Comparison of ENCODE assay signal across 1 cellular context in genomic region chr12:116559330-116560080, GRCh38.
A peak's percentile ranks its signal among the peaks of the same experiment; 100 is the strongest.
TF ChIP-seq lines count a peak whose summit lies in the region.

Gene MAP1LC3B2 (plus strand): TSS chr12:116559381. CDS start chr12:116575943, 16,562 bp downstream.

TF ChIP-seq in GM12878, 131 proteins besides CTCF, POLR2A, EP300 and RAD21 (continued from another document and continues in another):
- TF ChIP-seq BCLAF1 (IDR thresholded peaks at IDR 0.05) = no peak
- no peak for TF ChIP-seq NR2C1 (IDR thresholded peaks at IDR 0.05)
- peak; percentile 55 to 76 for TF ChIP-seq BHLHE40 (IDR thresholded peaks at IDR 0.05; ENCODE audit: borderline replicate concordance in 1 of 2, low read depth in 2 of 2, low read length in 1 of 2)
- TF ChIP-seq JUNB (IDR thresholded peaks at IDR 0.05) = peak; percentile 96
- TF ChIP-seq SIN3A (IDR thresholded peaks at IDR 0.05; ENCODE audit: low read depth, low read length) = no peak
- peak; percentile 74 for TF ChIP-seq GABPA (IDR thresholded peaks at IDR 0.05; ENCODE audit: low read depth)
- no peak for TF ChIP-seq PAX8 (IDR thresholded peaks at IDR 0.05)
- no peak for TF ChIP-seq EZH2 (IDR thresholded peaks at IDR 0.05; ENCODE audit: borderline replicate concordance, control insufficient read depth, low read depth, low read length)
- TF ChIP-seq, protein P1, sequence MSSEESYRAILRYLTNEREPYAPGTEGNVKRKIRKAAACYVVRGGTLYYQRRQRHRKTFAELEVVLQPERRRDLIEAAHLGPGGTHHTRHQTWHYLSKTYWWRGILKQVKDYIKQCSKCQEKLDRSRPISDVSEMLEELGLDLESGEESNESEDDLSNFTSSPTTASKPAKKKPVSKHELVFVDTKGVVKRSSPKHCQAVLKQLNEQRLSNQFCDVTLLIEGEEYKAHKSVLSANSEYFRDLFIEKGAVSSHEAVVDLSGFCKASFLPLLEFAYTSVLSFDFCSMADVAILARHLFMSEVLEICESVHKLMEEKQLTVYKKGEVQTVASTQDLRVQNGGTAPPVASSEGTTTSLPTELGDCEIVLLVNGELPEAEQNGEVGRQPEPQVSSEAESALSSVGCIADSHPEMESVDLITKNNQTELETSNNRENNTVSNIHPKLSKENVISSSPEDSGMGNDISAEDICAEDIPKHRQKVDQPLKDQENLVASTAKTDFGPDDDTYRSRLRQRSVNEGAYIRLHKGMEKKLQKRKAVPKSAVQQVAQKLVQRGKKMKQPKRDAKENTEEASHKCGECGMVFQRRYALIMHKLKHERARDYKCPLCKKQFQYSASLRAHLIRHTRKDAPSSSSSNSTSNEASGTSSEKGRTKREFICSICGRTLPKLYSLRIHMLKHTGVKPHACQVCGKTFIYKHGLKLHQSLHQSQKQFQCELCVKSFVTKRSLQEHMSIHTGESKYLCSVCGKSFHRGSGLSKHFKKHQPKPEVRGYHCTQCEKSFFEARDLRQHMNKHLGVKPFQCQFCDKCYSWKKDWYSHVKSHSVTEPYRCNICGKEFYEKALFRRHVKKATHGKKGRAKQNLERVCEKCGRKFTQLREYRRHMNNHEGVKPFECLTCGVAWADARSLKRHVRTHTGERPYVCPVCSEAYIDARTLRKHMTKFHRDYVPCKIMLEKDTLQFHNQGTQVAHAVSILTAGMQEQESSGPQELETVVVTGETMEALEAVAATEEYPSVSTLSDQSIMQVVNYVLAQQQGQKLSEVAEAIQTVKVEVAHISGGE (CRISPR knock-in tag; IDR thresholded peaks at IDR 0.05) = no peak
- TF ChIP-seq RBBP5 (conservative IDR thresholded peaks at IDR 0.05) = peak; percentile 79
- no peak for TF ChIP-seq CHD1 (IDR thresholded peaks at IDR 0.05; ENCODE audit: low read depth, low read length)
- TF ChIP-seq ZZZ3 (IDR thresholded peaks at IDR 0.05; ENCODE audit: control insufficient read depth, insufficient read length, low read depth) = no peak
- TF ChIP-seq, protein P2, sequence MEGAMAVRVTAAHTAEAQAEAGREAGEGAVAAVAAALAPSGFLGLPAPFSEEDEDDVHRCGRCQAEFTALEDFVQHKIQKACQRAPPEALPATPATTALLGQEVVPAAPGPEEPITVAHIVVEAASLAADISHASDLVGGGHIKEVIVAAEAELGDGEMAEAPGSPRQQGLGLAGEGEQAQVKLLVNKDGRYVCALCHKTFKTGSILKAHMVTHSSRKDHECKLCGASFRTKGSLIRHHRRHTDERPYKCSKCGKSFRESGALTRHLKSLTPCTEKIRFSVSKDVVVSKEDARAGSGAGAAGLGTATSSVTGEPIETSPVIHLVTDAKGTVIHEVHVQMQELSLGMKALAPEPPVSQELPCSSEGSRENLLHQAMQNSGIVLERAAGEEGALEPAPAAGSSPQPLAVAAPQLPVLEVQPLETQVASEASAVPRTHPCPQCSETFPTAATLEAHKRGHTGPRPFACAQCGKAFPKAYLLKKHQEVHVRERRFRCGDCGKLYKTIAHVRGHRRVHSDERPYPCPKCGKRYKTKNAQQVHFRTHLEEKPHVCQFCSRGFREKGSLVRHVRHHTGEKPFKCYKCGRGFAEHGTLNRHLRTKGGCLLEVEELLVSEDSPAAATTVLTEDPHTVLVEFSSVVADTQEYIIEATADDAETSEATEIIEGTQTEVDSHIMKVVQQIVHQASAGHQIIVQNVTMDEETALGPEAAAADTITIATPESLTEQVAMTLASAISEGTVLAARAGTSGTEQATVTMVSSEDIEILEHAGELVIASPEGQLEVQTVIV (IDR thresholded peaks at IDR 0.05; ENCODE audit: borderline replicate concordance, partially characterized antibody) = no peak
- TF ChIP-seq MYC (IDR thresholded peaks at IDR 0.05; ENCODE audit: insufficient read depth, insufficient read length, insufficient replicate concordance, low read length, severe bottlenecking) = no peak
- no peak for TF ChIP-seq KLF5 (IDR thresholded peaks at IDR 0.05; ENCODE audit: partially characterized antibody)
- peak; percentile 35; the same call in 1 of the 2 replicates for TF ChIP-seq LARP7 (IDR thresholded peaks at IDR 0.05)
- TF ChIP-seq FOS (IDR thresholded peaks at IDR 0.05; ENCODE audit: borderline replicate concordance, extremely low read depth, insufficient read length) = no peak
- TF ChIP-seq, protein P3, sequence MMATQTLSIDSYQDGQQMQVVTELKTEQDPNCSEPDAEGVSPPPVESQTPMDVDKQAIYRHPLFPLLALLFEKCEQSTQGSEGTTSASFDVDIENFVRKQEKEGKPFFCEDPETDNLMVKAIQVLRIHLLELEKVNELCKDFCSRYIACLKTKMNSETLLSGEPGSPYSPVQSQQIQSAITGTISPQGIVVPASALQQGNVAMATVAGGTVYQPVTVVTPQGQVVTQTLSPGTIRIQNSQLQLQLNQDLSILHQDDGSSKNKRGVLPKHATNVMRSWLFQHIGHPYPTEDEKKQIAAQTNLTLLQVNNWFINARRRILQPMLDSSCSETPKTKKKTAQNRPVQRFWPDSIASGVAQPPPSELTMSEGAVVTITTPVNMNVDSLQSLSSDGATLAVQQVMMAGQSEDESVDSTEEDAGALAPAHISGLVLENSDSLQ (IDR thresholded peaks at IDR 0.05) = peak; percentile 67; the same call in 1 of the 2 replicates
- TF ChIP-seq, protein P4, sequence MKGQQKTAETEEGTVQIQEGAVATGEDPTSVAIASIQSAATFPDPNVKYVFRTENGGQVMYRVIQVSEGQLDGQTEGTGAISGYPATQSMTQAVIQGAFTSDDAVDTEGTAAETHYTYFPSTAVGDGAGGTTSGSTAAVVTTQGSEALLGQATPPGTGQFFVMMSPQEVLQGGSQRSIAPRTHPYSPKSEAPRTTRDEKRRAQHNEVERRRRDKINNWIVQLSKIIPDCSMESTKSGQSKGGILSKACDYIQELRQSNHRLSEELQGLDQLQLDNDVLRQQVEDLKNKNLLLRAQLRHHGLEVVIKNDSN (IDR thresholded peaks at IDR 0.05; ENCODE audit: borderline replicate concordance, extremely low read length, insufficient read depth, low read depth, low read length) = no peak
- TF ChIP-seq SREBF2 (IDR thresholded peaks at IDR 0.05; ENCODE audit: low read length) = no peak
- TF ChIP-seq NBN (IDR thresholded peaks at IDR 0.05) = peak; percentile 96
- no peak for TF ChIP-seq HSF1 (IDR thresholded peaks at IDR 0.05; ENCODE audit: low read depth, low read length)
- no peak for TF ChIP-seq SUZ12 (IDR thresholded peaks at IDR 0.05; ENCODE audit: unreplicated experiment)
- peak; percentile 66 for TF ChIP-seq ZNF384 (IDR thresholded peaks at IDR 0.05; ENCODE audit: borderline replicate concordance, low read depth, low read length)
- peak; percentile 100 for TF ChIP-seq TCF3 (IDR thresholded peaks at IDR 0.05; ENCODE audit: borderline replicate concordance, insufficient read depth, low read depth, low read length)
- TF ChIP-seq, protein P5, sequence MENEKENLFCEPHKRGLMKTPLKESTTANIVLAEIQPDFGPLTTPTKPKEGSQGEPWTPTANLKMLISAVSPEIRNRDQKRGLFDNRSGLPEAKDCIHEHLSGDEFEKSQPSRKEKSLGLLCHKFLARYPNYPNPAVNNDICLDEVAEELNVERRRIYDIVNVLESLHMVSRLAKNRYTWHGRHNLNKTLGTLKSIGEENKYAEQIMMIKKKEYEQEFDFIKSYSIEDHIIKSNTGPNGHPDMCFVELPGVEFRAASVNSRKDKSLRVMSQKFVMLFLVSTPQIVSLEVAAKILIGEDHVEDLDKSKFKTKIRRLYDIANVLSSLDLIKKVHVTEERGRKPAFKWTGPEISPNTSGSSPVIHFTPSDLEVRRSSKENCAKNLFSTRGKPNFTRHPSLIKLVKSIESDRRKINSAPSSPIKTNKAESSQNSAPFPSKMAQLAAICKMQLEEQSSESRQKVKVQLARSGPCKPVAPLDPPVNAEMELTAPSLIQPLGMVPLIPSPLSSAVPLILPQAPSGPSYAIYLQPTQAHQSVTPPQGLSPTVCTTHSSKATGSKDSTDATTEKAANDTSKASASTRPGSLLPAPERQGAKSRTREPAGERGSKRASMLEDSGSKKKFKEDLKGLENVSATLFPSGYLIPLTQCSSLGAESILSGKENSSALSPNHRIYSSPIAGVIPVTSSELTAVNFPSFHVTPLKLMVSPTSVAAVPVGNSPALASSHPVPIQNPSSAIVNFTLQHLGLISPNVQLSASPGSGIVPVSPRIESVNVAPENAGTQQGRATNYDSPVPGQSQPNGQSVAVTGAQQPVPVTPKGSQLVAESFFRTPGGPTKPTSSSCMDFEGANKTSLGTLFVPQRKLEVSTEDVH (IDR thresholded peaks at IDR 0.05; ENCODE audit: low read depth, partially characterized antibody) = no peak
- peak; percentile 99 for TF ChIP-seq MEF2A (IDR thresholded peaks at IDR 0.05; ENCODE audit: insufficient read depth, low read depth, low read length)
- TF ChIP-seq CEBPB (IDR thresholded peaks at IDR 0.05; ENCODE audit: borderline replicate concordance in 1 of 2, low read depth in 2 of 2, low read length in 2 of 2) = peak in 1 of 2 experiments; percentile 99; a peak in 2 of 4 replicates
- TF ChIP-seq NFXL1 (IDR thresholded peaks at IDR 0.05; ENCODE audit: borderline replicate concordance) = no peak
- TF ChIP-seq JUND (IDR thresholded peaks at IDR 0.05; ENCODE audit: low read depth, low read length) = peak; percentile 69
- peak; percentile 95 for TF ChIP-seq CREM (IDR thresholded peaks at IDR 0.05; ENCODE audit: low read depth)
- TF ChIP-seq ZBTB33 (IDR thresholded peaks at IDR 0.05) = no peak
- no peak; the same call in 1 of the 2 replicates for TF ChIP-seq USF2 (IDR thresholded peaks at IDR 0.05; ENCODE audit: borderline replicate concordance, low read depth, low read length)
- no peak for TF ChIP-seq KAT2A (conservative IDR thresholded peaks at IDR 0.05; ENCODE audit: control insufficient read depth, low read depth, low read length)
- TF ChIP-seq, protein P6, sequence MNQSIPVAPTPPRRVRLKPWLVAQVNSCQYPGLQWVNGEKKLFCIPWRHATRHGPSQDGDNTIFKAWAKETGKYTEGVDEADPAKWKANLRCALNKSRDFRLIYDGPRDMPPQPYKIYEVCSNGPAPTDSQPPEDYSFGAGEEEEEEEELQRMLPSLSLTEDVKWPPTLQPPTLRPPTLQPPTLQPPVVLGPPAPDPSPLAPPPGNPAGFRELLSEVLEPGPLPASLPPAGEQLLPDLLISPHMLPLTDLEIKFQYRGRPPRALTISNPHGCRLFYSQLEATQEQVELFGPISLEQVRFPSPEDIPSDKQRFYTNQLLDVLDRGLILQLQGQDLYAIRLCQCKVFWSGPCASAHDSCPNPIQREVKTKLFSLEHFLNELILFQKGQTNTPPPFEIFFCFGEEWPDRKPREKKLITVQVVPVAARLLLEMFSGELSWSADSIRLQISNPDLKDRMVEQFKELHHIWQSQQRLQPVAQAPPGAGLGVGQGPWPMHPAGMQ (IDR thresholded peaks at IDR 0.05; ENCODE audit: borderline replicate concordance) = no peak
